ENCODE assay signal across 8 cellular contexts in the genomic region with DNA sequence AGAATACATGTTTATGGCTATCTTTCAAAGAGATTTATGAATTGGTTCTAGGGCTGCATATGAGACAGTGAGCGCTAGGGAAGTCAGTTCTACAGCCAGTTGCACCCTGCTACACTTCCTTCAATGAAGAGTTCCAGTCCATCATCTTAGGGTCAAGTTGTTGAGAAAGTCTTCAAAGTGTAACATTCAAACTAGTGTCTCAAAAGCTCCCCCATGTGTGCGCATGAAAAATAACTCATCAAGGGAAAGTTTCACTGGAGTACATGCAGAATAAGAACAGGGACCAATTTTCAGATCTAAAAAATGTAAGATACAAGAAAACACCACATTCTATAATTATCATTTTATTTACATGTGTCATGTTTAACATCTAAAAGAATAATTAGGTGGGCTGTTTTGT.
A peak's percentile ranks its signal among the peaks of the same experiment; 100 is the strongest.
DNase-seq lines count a peak whose midpoint lies in the region; ATAC-seq and TF ChIP-seq lines count a peak whose summit lies in the region.

No MANE protein-coding gene starts in this region.

- no peak overlapping the region for H3K27ac ChIP-seq in CD8-positive, alpha-beta T cell (ENCODE audit: low read depth, low read length)

- TF ChIP-seq CTCF in CD8-positive, alpha-beta T cell (IDR thresholded peaks at IDR 0.05) = no peak

- H3K4me3 Mint-ChIP-seq in CD8-positive, alpha-beta T cell = no peak overlapping the region

- H3K4me1 Mint-ChIP-seq in CD8-positive, alpha-beta T cell (ENCODE audit: low read depth) = no peaks in the 10 kb centered on the region

- POLR2A ChIA-PET in HEK293T (lab: Yijun Ruan, JAX) = no interaction called here
- POLR2A ChIA-PET in CD8-positive, alpha-beta T cell (lab: Charles Lee) = no interaction called here

- H3K27me3 ChIP-seq in CD8-positive, alpha-beta T cell (ENCODE audit: insufficient read depth, low read length) = no peaks in the 10 kb centered on the region

- H3K27ac Mint-ChIP-seq in CD8-positive, alpha-beta T cell = no peak overlapping the region

- no peaks in the 10 kb centered on the region for H3K27me3 Mint-ChIP-seq in CD8-positive, alpha-beta T cell (ENCODE audit: low read depth)

- H3K4me3 ChIP-seq in CD8-positive, alpha-beta T cell (ENCODE audit: low read depth, low read length) = no peak overlapping the region

- CTCF ChIA-PET in HEK293T (lab: Yijun Ruan, JAX) = no interaction called here
- CTCF ChIA-PET in CD8-positive, alpha-beta T cell (lab: Charles Lee) = no interaction called here

- no peaks in the 10 kb centered on the region for H3K9me3 ChIP-seq in CD8-positive, alpha-beta T cell (ENCODE audit: low read length)

- H3K36me3 Mint-ChIP-seq in CD8-positive, alpha-beta T cell = no peaks in the 10 kb centered on the region

- intact Hi-C loops in CD8-positive, alpha-beta T cell (cut with DNase I, micrococcal nuclease) = no loop called here

- DNase-seq in DMS114 treated with DMSO at 0.1 percent for 48 hours (lab: John Stamatoyannopoulos, UW; ENCODE audit: unreplicated experiment) (peak; percentile 32), HEK293T (ENCODE audit: extremely low spot score) (peak; percentile 14), SIG-M5 (lab: John Stamatoyannopoulos, UW) (peak; percentile 31), hepatic stellate cell (ENCODE audit: low spot score) (peak; percentile 11)
- DNase-seq in CD8-positive, alpha-beta T cell = no peak

- no peaks in the 10 kb centered on the region for H3K36me3 ChIP-seq in CD8-positive, alpha-beta T cell (ENCODE audit: insufficient read depth, low read length)

- no peaks in the 10 kb centered on the region for H3K4me1 ChIP-seq in CD8-positive, alpha-beta T cell (ENCODE audit: insufficient read depth, low read length)

- H3K9me3 Mint-ChIP-seq in CD8-positive, alpha-beta T cell = no peaks in the 10 kb centered on the region

- ATAC-seq in HG02973 (IDR thresholded peaks at IDR 0.05; ENCODE audit: unreplicated experiment) = no peak
- ATAC-seq in CD8-positive, alpha-beta T cell = no peak
- no peak for ATAC-seq in HG02642 (IDR thresholded peaks at IDR 0.05; ENCODE audit: poor library complexity, unreplicated experiment)
- ATAC-seq in HG02970 (IDR thresholded peaks at IDR 0.05; ENCODE audit: low FRiP score, unreplicated experiment) = no peak

TF ChIP-seq in HEK293T, 16 proteins besides CTCF, POLR2A, EP300 and RAD21:
- TF ChIP-seq CTBP1 (IDR thresholded peaks at IDR 0.05; ENCODE audit: borderline replicate concordance) = no peak
- TF ChIP-seq ARNT (IDR thresholded peaks at IDR 0.05) = no peak

Comparison
In these comparisons a context has a peak if more than half of its experiments do, and no peak if none do; other contexts are left out.
1. DNase-seq: peak in DMS114 treated with DMSO at 0.1 percent for 48 hours (single experiment), HEK293T (single experiment), SIG-M5 (single experiment) and hepatic stellate cell (single experiment); none in CD8-positive, alpha-beta T cell (0 of 7).